Comparison of ENCODE assay signal across 29 cellular contexts in genomic region chr5:56111404-56111781, GRCh38.
"Had no signal": no experiment of that assay in that cellular context is flagged by ENCODE, and none has a peak within 500 bp of the region (broad histone marks: within the 10 kb centered on the region; RNA-seq: fewer than 3 reads in every experiment).

No MANE protein-coding gene starts in this region.

- H3K36me3 ChIP-seq: ascending aorta, brain microvascular endothelial cell, esophagus muscularis mucosa, heart right ventricle, left lung, lower lobe of right lung, ovary, upper lobe of left lung, vagina had no signal

- H3K27me3 ChIP-seq: ascending aorta, brain microvascular endothelial cell, esophagus muscularis mucosa, heart right ventricle, left lung, ovary, upper lobe of left lung, vagina had no signal

- FAIRE-seq: islet of Langerhans had no signal

- H3K27ac Mint-ChIP-seq: activated naive CD8-positive, alpha-beta T cell treated with anti-CD3 and anti-CD28 coated beads, Interleukin-2, amount 10 ng/mL, durations not matched to agents 7 days and 5 days; endodermal cell; progenitor cell of endocrine pancreas; stimulated activated naive CD8-positive, alpha-beta T cell treated with anti-CD3 and anti-CD28 coated beads, Interleukin-15, Interleukin-2, amounts not matched to agents 100 ng/mL and 50 ng/mL, for 24 hours had no signal

- H3K4me3 Mint-ChIP-seq: activated naive CD8-positive, alpha-beta T cell treated with anti-CD3 and anti-CD28 coated beads, Interleukin-2, amount 10 ng/mL, durations not matched to agents 7 days and 5 days; endodermal cell; stimulated activated naive CD8-positive, alpha-beta T cell treated with anti-CD3 and anti-CD28 coated beads, Interleukin-15, Interleukin-2, amounts not matched to agents 100 ng/mL and 50 ng/mL, for 24 hours; T-cell had no signal

- DNase-seq: activated CD4-positive, alpha-beta T cell treated with anti-CD3 and anti-CD28 coated beads for 4 hours; activated CD4-positive, alpha-beta T cell treated with anti-CD3 and anti-CD28 coated beads, Interleukin-2, amount 50 U/mL, for 48 hours; activated CD4-positive, CD25-positive, alpha-beta regulatory T cell; activated CD8-positive, alpha-beta memory T cell treated with anti-CD3 and anti-CD28 coated beads for 24 hours; activated effector memory CD4-positive, alpha-beta T cell treated with Interleukin-2 at 50 U/mL for 16 hours; activated naive CD4-positive, alpha-beta T cell treated with Interleukin-2 at 50 U/mL for 16 hours; activated naive CD8-positive, alpha-beta T cell treated with anti-CD3 and anti-CD28 coated beads, Interleukin-2, amount 10 ng/mL, durations not matched to agents 7 days and 5 days; cortex of kidney; endodermal cell; foreskin melanocyte; heart right ventricle; left lung; lower lobe of right lung; mesendoderm; ovary; stimulated activated CD4-positive, alpha-beta T cell treated with anti-CD3 and anti-CD28 coated beads, Interleukin-12 subunit alpha, Interleukin-12 subunit beta, amount 100 ng/mL, for 4 hours; stimulated activated CD4-positive, alpha-beta T cell treated with anti-CD3 and anti-CD28 coated beads, Interleukin-4, amount 100 ng/mL, for 1 hour; substantia nigra; T-cell; upper lobe of left lung had no signal

- H3K4me1 ChIP-seq: ascending aorta, left lung, vagina had no signal

- H3K4me1 Mint-ChIP-seq: endodermal cell had no signal

- H3K27me3 Mint-ChIP-seq: activated naive CD8-positive, alpha-beta T cell treated with anti-CD3 and anti-CD28 coated beads, Interleukin-2, amount 10 ng/mL, durations not matched to agents 7 days and 5 days; progenitor cell of endocrine pancreas; stimulated activated naive CD8-positive, alpha-beta T cell treated with anti-CD3 and anti-CD28 coated beads, Interleukin-15, Interleukin-2, amounts not matched to agents 100 ng/mL and 50 ng/mL, for 24 hours; T-cell had no signal

- ATAC-seq: heart right ventricle, lower lobe of right lung, sciatic nerve, T-cell had no signal

- H3K9me3 ChIP-seq: ascending aorta, esophagus muscularis mucosa, heart right ventricle, left lung, lower lobe of right lung, ovary, upper lobe of left lung, vagina had no signal

- H3K9me3 Mint-ChIP-seq: activated naive CD8-positive, alpha-beta T cell treated with anti-CD3 and anti-CD28 coated beads, Interleukin-2, amount 10 ng/mL, durations not matched to agents 7 days and 5 days; endodermal cell; stimulated activated naive CD8-positive, alpha-beta T cell treated with anti-CD3 and anti-CD28 coated beads, Interleukin-15, Interleukin-2, amounts not matched to agents 100 ng/mL and 50 ng/mL, for 24 hours; T-cell had no signal

- H3K27ac ChIP-seq: ascending aorta, brain microvascular endothelial cell, esophagus muscularis mucosa, heart right ventricle, left lung, lower lobe of right lung, ovary, skin epidermis, upper lobe of left lung had no signal

- H3K4me3 ChIP-seq: ascending aorta, esophagus muscularis mucosa, heart right ventricle, left lung, lower lobe of right lung, ovary, skin epidermis, upper lobe of left lung, vagina had no signal
